In the genomic region with DNA sequence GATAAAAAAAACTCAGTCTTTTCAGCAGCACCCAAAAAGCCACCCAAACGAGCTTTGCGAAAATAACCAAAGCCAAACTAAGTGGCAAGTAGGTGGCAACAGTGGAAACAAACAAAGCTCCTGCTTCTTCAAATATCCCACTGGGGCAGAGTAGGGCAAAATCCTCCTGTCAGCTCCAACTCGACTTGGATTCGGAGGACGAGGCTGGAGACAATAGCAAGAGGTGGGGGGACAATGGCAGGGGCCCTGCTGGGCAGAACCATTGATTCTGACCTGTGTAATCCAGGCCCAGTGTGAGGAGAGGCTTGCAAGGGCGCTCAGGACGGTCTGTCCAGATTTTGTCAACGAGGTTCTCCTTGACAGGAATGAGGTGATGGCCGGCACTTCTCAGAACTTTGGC, we compare ENCODE assay signal across 23 cellular contexts.
"Had no signal": no experiment of that assay in that cellular context is flagged by ENCODE, and none has a peak within 500 bp of the region (broad histone marks: within the 10 kb centered on the region; RNA-seq: fewer than 3 reads in every experiment).

No MANE protein-coding gene starts in this region.

- H3K4me3 Mint-ChIP-seq: activated B cell treated with CpG ODN at 0.5 μM for 24 hours; activated CD8-positive, alpha-beta T cell treated with anti-CD3 and anti-CD28 coated beads for 36 hours; activated naive CD8-positive, alpha-beta T cell; neural crest cell; stimulated activated naive CD8-positive, alpha-beta T cell treated with anti-CD3 and anti-CD28 coated beads, Interleukin-15, amount 100 ng/mL, for 72 hours had no signal

- H3K27ac ChIP-seq: adrenal gland, coronary artery, heart left ventricle, pancreas, psoas muscle, skin epidermis, suprapubic skin, transverse colon, vagina had no signal

- H3K27ac Mint-ChIP-seq: activated B cell treated with CpG ODN at 0.5 μM for 24 hours had no signal

- ATAC-seq: activated CD8-positive, alpha-beta T cell treated with anti-CD3 and anti-CD28 coated beads for 36 hours; heart left ventricle; mucosa of descending colon; pancreas; psoas muscle; right cardiac atrium; stimulated activated naive CD8-positive, alpha-beta T cell treated with anti-CD3 and anti-CD28 coated beads, Interleukin-15, amount 100 ng/mL, for 72 hours had no signal

- DNase-seq: activated B cell treated with CpG ODN at 0.5 μM for 24 hours; activated CD4-positive, alpha-beta T cell treated with anti-CD3 and anti-CD28 coated beads for 4 hours; activated CD8-positive, alpha-beta T cell treated with anti-CD3 and anti-CD28 coated beads for 36 hours; activated T-cell treated with anti-CD3 and anti-CD28 coated beads, Interleukin-2, amount 50 U/mL, for 1 hour; adrenal gland; heart left ventricle; mucosa of descending colon; pancreas; psoas muscle; right cardiac atrium; stimulated activated CD4-positive, alpha-beta T cell treated with anti-CD3 and anti-CD28 coated beads, Interleukin-1b, Interleukin-23, amount 100 ng/mL, for 48 hours; stimulated activated naive CD8-positive, alpha-beta T cell treated with anti-CD3 and anti-CD28 coated beads, Interleukin-15, amount 100 ng/mL, for 72 hours; T-helper 1 cell; T-helper 9 cell; transverse colon had no signal

- FAIRE-seq: astrocyte, islet of Langerhans, pancreas had no signal

- H3K4me3 ChIP-seq: adrenal gland, coronary artery, heart left ventricle, mucosa of descending colon, pancreas, psoas muscle, skin epidermis, suprapubic skin, transverse colon, vagina had no signal

- H3K27me3 Mint-ChIP-seq: activated B cell treated with CpG ODN at 0.5 μM for 24 hours; activated CD8-positive, alpha-beta T cell treated with anti-CD3 and anti-CD28 coated beads for 36 hours; activated naive CD8-positive, alpha-beta T cell; stimulated activated naive CD8-positive, alpha-beta T cell treated with anti-CD3 and anti-CD28 coated beads, Interleukin-15, amount 100 ng/mL, for 72 hours had no signal

- H3K9me3 Mint-ChIP-seq: activated B cell treated with CpG ODN at 0.5 μM for 24 hours; activated CD8-positive, alpha-beta T cell treated with anti-CD3 and anti-CD28 coated beads for 36 hours; neural crest cell; stimulated activated naive CD8-positive, alpha-beta T cell treated with anti-CD3 and anti-CD28 coated beads, Interleukin-15, amount 100 ng/mL, for 72 hours had no signal

- H3K27me3 ChIP-seq: adrenal gland, heart left ventricle, pancreas, suprapubic skin, transverse colon, vagina had no signal

- H3K9me3 ChIP-seq: adrenal gland, heart left ventricle, mucosa of descending colon, pancreas, psoas muscle, suprapubic skin, transverse colon, vagina had no signal
